ENCODE assay signal across 16 cellular contexts in the genomic region with DNA sequence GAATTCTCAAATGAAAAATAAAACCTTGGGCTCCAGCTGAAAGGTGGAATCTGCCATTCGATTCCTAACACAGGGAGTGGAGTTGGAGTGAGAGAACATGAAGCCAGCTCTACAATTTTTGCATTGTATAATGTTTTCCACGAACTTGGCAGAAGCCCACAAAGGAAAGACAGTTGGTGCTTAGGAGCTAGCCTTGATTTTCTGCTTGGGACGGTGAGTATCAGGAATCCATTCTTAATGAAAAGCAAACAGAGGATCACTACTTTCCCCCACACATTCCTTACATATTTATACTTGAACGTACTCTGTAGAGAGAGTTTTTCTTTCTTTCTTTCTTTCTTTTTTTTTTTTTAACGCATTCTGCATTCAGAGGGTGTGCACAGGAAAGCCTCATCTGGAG.
DNase-seq lines count a peak whose midpoint lies in the region; ATAC-seq and TF ChIP-seq lines count a peak whose summit lies in the region.
"Had no signal": no experiment of that assay in that cellular context is flagged by ENCODE, and none has a peak within 500 bp of the region (broad histone marks: within the 10 kb centered on the region; RNA-seq: fewer than 3 reads in every experiment).

No MANE protein-coding gene starts in this region.

- no peaks in the 10 kb centered on the region for H3K9me3 ChIP-seq in parathyroid adenoma (ENCODE audit: control insufficient read depth, low read length)
- H3K9me3 ChIP-seq: lower lobe of right lung had no signal

- no peaks in the 10 kb centered on the region for H3K36me3 ChIP-seq in ACC112 (ENCODE audit: insufficient read depth, low read length)
- no peaks in the 10 kb centered on the region for H3K36me3 ChIP-seq in parathyroid adenoma (ENCODE audit: control insufficient read depth, insufficient read depth, low read length)
- H3K36me3 ChIP-seq: lower lobe of right lung had no signal

- H3K4me3 ChIP-seq in ACC112 (ENCODE audit: low read depth, low read length) (peak overlapping the region; percentile 44), parathyroid adenoma (ENCODE audit: low read depth, low read length) (no peak overlapping the region)
- H3K4me3 ChIP-seq: lower lobe of right lung had no signal

- no peak overlapping the region for H2AFZ ChIP-seq in ACC112 (ENCODE audit: low read length, unreplicated experiment)
- H2AFZ ChIP-seq in parathyroid adenoma = peak overlapping the region; percentile 25

- peaks cover 9% of the 10 kb centered on the region for H3K4me1 ChIP-seq in ACC112 (ENCODE audit: control insufficient read depth, insufficient read depth, low read length, unreplicated experiment)
- H3K4me1 ChIP-seq in parathyroid adenoma = no peaks in the 10 kb centered on the region
- H3K4me1 ChIP-seq: lower lobe of right lung had no signal

- H3K27me3 ChIP-seq in ACC112 (ENCODE audit: insufficient read depth, low read length) = peaks cover 42% of the 10 kb centered on the region
- H3K27me3 ChIP-seq in parathyroid adenoma (ENCODE audit: control insufficient read depth, insufficient read depth, low read length) = no peaks in the 10 kb centered on the region

- ATAC-seq in HG03175 (IDR thresholded peaks at IDR 0.05; ENCODE audit: unreplicated experiment) = no peak
- no peak for ATAC-seq in HG03565 (IDR thresholded peaks at IDR 0.05; ENCODE audit: unreplicated experiment)
- ATAC-seq in HG03521 (IDR thresholded peaks at IDR 0.05; ENCODE audit: unreplicated experiment) = no peak
- ATAC-seq: HepG2, lower lobe of right lung had no signal

- no peaks in the 10 kb centered on the region for H3K79me2 ChIP-seq in ACC112 (ENCODE audit: control insufficient read depth, insufficient read depth, low read length, unreplicated experiment)
- no peaks in the 10 kb centered on the region for H3K79me2 ChIP-seq in parathyroid adenoma

- DNase-seq in astrocyte of the hippocampus (ENCODE audit: low read depth, low spot score) = peak; percentile 78
- peak; percentile 16 for DNase-seq in iPS-NIHi11 (ENCODE audit: low spot score)
- DNase-seq in activated CD4-positive, CD25-positive, alpha-beta regulatory T cell treated with anti-CD3 and anti-CD28 coated beads, Interleukin-2, amount 50 U/mL, for 72 hours = no peak
- DNase-seq: activated naive CD4-positive, alpha-beta T cell treated with Interleukin-2 at 50 U/mL for 16 hours; caudate nucleus; COR-L47; GF-D8; lower lobe of right lung; MV-4-11; SW 1271 had no signal

- H3K4me2 ChIP-seq in parathyroid adenoma (ENCODE audit: low read length) = no peak overlapping the region

- H3K9ac ChIP-seq in parathyroid adenoma = no peak overlapping the region

- no peak for TF ChIP-seq CTCF in parathyroid adenoma (IDR thresholded peaks at IDR 0.05)

- no peak overlapping the region for H3K27ac ChIP-seq in ACC112 (ENCODE audit: low read depth, low read length)
- H3K27ac ChIP-seq in parathyroid adenoma = no peak overlapping the region
- H3K27ac ChIP-seq: lower lobe of right lung had no signal
